Comparison of ENCODE assay signal across 11 cellular contexts in genomic region chr10:103696094-103696410, GRCh38.
A peak's percentile ranks its signal among the peaks of the same experiment; 100 is the strongest.
DNase-seq lines count a peak whose midpoint lies in the region; ATAC-seq and TF ChIP-seq lines count a peak whose summit lies in the region.
"Had no signal": no experiment of that assay in that cellular context is flagged by ENCODE, and none has a peak within 500 bp of the region (broad histone marks: within the 10 kb centered on the region; RNA-seq: fewer than 3 reads in every experiment).

No MANE protein-coding gene starts in this region.

- no peaks in the 10 kb centered on the region for H4K20me1 ChIP-seq in PC-3 (ENCODE audit: low read length)

- TF ChIP-seq EP300 in esophagus muscularis mucosa (IDR thresholded peaks at IDR 0.05) = no peak

- CTCF ChIA-PET in PC-3 (lab: Charles Lee) = interaction anchor here (0.5 kb wide), 1 partner anchor 77 kb away, joined by 3 read pairs; no protein-coding TSS in a partner anchor

- H3K9me2 ChIP-seq in PC-3 (replicated peaks; ENCODE audit: low read length) = no peaks in the 10 kb centered on the region

- H3K9me3 ChIP-seq in PC-3 (ENCODE audit: low read length) (no peaks in the 10 kb centered on the region), esophagus muscularis mucosa (no peaks in the 10 kb centered on the region)

- no peak overlapping the region for H3K4me3 ChIP-seq in PC-3 (ENCODE audit: low read length)
- no peak overlapping the region for H3K4me3 ChIP-seq in esophagus muscularis mucosa

- intact Hi-C loops in PC-3 (cut with micrococcal nuclease) (no loop called here), esophagus muscularis mucosa (cut with DNase I) (no loop called here)

- H3K27me3 Mint-ChIP-seq in activated naive CD8-positive, alpha-beta T cell treated with anti-CD3 and anti-CD28 coated beads, Interleukin-2, amount 10 ng/mL, durations not matched to agents 7 days and 5 days = no peaks in the 10 kb centered on the region
- H3K27me3 Mint-ChIP-seq in activated naive CD8-positive, alpha-beta T cell treated with anti-CD3 and anti-CD28 coated beads, Interleukin-2, amount 50 U/mL, for 24 hours = peaks cover 5% of the 10 kb centered on the region

- H3K4me1 ChIP-seq in PC-3 (ENCODE audit: insufficient read depth, low read length) (peaks cover 19% of the 10 kb centered on the region), esophagus muscularis mucosa (peaks cover 35 to 63% (median 55%) of the 10 kb centered on the region in 4 donors)

- H3K9me3 Mint-ChIP-seq in activated naive CD8-positive, alpha-beta T cell treated with anti-CD3 and anti-CD28 coated beads, Interleukin-2, amount 10 ng/mL, durations not matched to agents 7 days and 5 days = no peaks in the 10 kb centered on the region
- H3K9me3 Mint-ChIP-seq in activated naive CD8-positive, alpha-beta T cell treated with anti-CD3 and anti-CD28 coated beads, Interleukin-2, amount 50 U/mL, for 24 hours = no peaks in the 10 kb centered on the region

- ATAC-seq in activated naive CD8-positive, alpha-beta T cell treated with anti-CD3 and anti-CD28 coated beads, Interleukin-2, amount 10 ng/mL, durations not matched to agents 7 days and 5 days (ENCODE audit: low read depth) = no peak
- no peak for ATAC-seq in activated naive CD8-positive, alpha-beta T cell treated with anti-CD3 and anti-CD28 coated beads, Interleukin-2, amount 50 U/mL, for 24 hours
- no peak for ATAC-seq in PC-3
- ATAC-seq in esophagus mucosa = no peak
- ATAC-seq in GM21528 (IDR thresholded peaks at IDR 0.05; ENCODE audit: low FRiP score, unreplicated experiment) = no peak

- no TSS peak for BruUV-seq in PC-3 (replicated peaks; lab: Mats Ljungman, UMichigan)

- no peak overlapping the region for H3K9ac ChIP-seq in PC-3 (ENCODE audit: low read length)

- WGBS in esophagus muscularis mucosa = 89% methylated on average over 5 of the region's 5 CpGs

- H3K4me2 ChIP-seq in PC-3 (ENCODE audit: low read length) = peak overlapping the region; percentile 29; the same call in 1 of the 2 replicates

- H3K4me3 Mint-ChIP-seq in activated naive CD8-positive, alpha-beta T cell treated with anti-CD3 and anti-CD28 coated beads, Interleukin-2, amount 10 ng/mL, durations not matched to agents 7 days and 5 days = peak overlapping the region; percentile 70
- H3K4me3 Mint-ChIP-seq in activated naive CD8-positive, alpha-beta T cell treated with anti-CD3 and anti-CD28 coated beads, Interleukin-2, amount 50 U/mL, for 24 hours = no peak overlapping the region

- H2AFZ ChIP-seq in PC-3 (ENCODE audit: low read length) = no peak overlapping the region

- H3K27ac Mint-ChIP-seq in activated naive CD8-positive, alpha-beta T cell treated with anti-CD3 and anti-CD28 coated beads, Interleukin-2, amount 10 ng/mL, durations not matched to agents 7 days and 5 days = peak overlapping the region; percentile 79
- H3K27ac Mint-ChIP-seq in activated naive CD8-positive, alpha-beta T cell treated with anti-CD3 and anti-CD28 coated beads, Interleukin-2, amount 50 U/mL, for 24 hours = no peak overlapping the region

- POLR2A ChIA-PET in activated naive CD8-positive, alpha-beta T cell treated with anti-CD3 and anti-CD28 coated beads, Interleukin-2, amount 10 ng/mL, durations not matched to agents 7 days and 5 days (lab: Charles Lee) = interaction anchor here (0.5 to 1.2 kb wide), 2 partner anchors 18 to 215 kb away, joined by 4 read pairs; no protein-coding TSS in a partner anchor
- POLR2A ChIA-PET in PC-3 (lab: Charles Lee; ENCODE audit: unreplicated experiment) = no interaction called here

- no peaks in the 10 kb centered on the region for H3K36me3 Mint-ChIP-seq in activated naive CD8-positive, alpha-beta T cell treated with anti-CD3 and anti-CD28 coated beads, Interleukin-2, amount 10 ng/mL, durations not matched to agents 7 days and 5 days
- no peaks in the 10 kb centered on the region for H3K36me3 Mint-ChIP-seq in activated naive CD8-positive, alpha-beta T cell treated with anti-CD3 and anti-CD28 coated beads, Interleukin-2, amount 50 U/mL, for 24 hours (ENCODE audit: low read depth)

- no peak for TF ChIP-seq CTCF in PC-3 (conservative IDR thresholded peaks at IDR 0.05; ENCODE audit: low read depth, low read length)
- no peak for TF ChIP-seq CTCF in esophagus muscularis mucosa (IDR thresholded peaks at IDR 0.05)

- H3K4me1 Mint-ChIP-seq in activated naive CD8-positive, alpha-beta T cell treated with anti-CD3 and anti-CD28 coated beads, Interleukin-2, amount 10 ng/mL, durations not matched to agents 7 days and 5 days = peaks cover 28% of the 10 kb centered on the region
- H3K4me1 Mint-ChIP-seq in activated naive CD8-positive, alpha-beta T cell treated with anti-CD3 and anti-CD28 coated beads, Interleukin-2, amount 50 U/mL, for 24 hours = peaks cover 28% of the 10 kb centered on the region

- no peak for TF ChIP-seq POLR2A in esophagus muscularis mucosa (IDR thresholded peaks at IDR 0.05; ENCODE audit: low read depth)

- no peaks in the 10 kb centered on the region for H3K36me3 ChIP-seq in PC-3 (ENCODE audit: low read depth, low read length)
- peaks cover 0 to 6% (median 0%) of the 10 kb centered on the region in 4 donors for H3K36me3 ChIP-seq in esophagus muscularis mucosa

- no peaks in the 10 kb centered on the region for H3F3A ChIP-seq in PC-3 (ENCODE audit: low read length, unreplicated experiment)

- no peaks in the 10 kb centered on the region for H3K79me2 ChIP-seq in PC-3 (ENCODE audit: low read length)

- no peaks in the 10 kb centered on the region for H3K27me3 ChIP-seq in PC-3 (ENCODE audit: low read length)
- peaks cover 0 to 21% (median 0%) of the 10 kb centered on the region in 4 donors for H3K27me3 ChIP-seq in esophagus muscularis mucosa

- H3K27ac ChIP-seq in PC-3 (ENCODE audit: low read length) (no peak overlapping the region), esophagus muscularis mucosa (replicated peaks in 1 of 4) (peak overlapping the region; percentile 56 to 70 (median 62)), temporal lobe (ENCODE audit: low read depth, low read length) (peak overlapping the region; percentile 100)
- H3K27ac ChIP-seq: C4-2B had no signal

- no peak for DNase-seq in activated naive CD8-positive, alpha-beta T cell treated with anti-CD3 and anti-CD28 coated beads, Interleukin-2, amount 10 ng/mL, durations not matched to agents 7 days and 5 days
- no peak for DNase-seq in activated naive CD8-positive, alpha-beta T cell treated with anti-CD3 and anti-CD28 coated beads, Interleukin-2, amount 50 U/mL, for 24 hours
- DNase-seq in PC-3 = no peak
- DNase-seq in esophagus muscularis mucosa (ENCODE audit: extremely low spot score) = no peak
- no peak for DNase-seq in ecto neural progenitor cell (ENCODE audit: low spot score)
- DNase-seq: foreskin melanocyte, KG1 had no signal
